26 cellular contexts compared by ENCODE assay signal in genomic region chr20:48627737-48628128, GRCh38.
"Had no signal": no experiment of that assay in that cellular context is flagged by ENCODE, and none has a peak within 500 bp of the region (broad histone marks: within the 10 kb centered on the region; RNA-seq: fewer than 3 reads in every experiment).

No MANE protein-coding gene starts in this region.

- H3K4me3 Mint-ChIP-seq: activated T-cell treated with anti-CD3 and anti-CD28 coated beads, Interleukin-2, amount 50 U/mL, for 4 hours; effector memory CD8-positive, alpha-beta T cell; immature natural killer cell; neural crest cell; stimulated activated naive CD8-positive, alpha-beta T cell treated with anti-CD3 and anti-CD28 coated beads, Interleukin-15, Interleukin-2, amounts not matched to agents 100 ng/mL and 50 ng/mL, for 24 hours; T-helper 2 cell treated with Interferon-gamma antibody and Interleukin-4, amounts not matched to agents 5 μg/mL and 100 μg/mL, for 36 hours had no signal

- H3K4me1 Mint-ChIP-seq: neural crest cell had no signal

- H3K4me2 ChIP-seq: hepatocyte had no signal

- H3K79me2 ChIP-seq: hepatocyte had no signal

- H3K9me3 Mint-ChIP-seq: activated naive CD8-positive, alpha-beta T cell treated with anti-CD3 and anti-CD28 coated beads for 36 hours; activated T-cell treated with anti-CD3 and anti-CD28 coated beads, Interleukin-2, amount 50 U/mL, for 4 hours; activated T-helper 2 cell treated with anti-CD3 and anti-CD28 coated beads, Interferon-gamma antibody, Interleukin-2, Interleukin-4, amounts not matched to agents 10 μg/mL and 5 μg/mL and 100 μg/mL, durations not matched to agents 14 hours and 24 hours and 36 hours; effector memory CD8-positive, alpha-beta T cell; immature natural killer cell; neural crest cell; stimulated activated naive CD8-positive, alpha-beta T cell treated with anti-CD3 and anti-CD28 coated beads, Interleukin-15, Interleukin-2, amounts not matched to agents 100 ng/mL and 50 ng/mL, for 24 hours; T-cell; T-helper 2 cell treated with Interferon-gamma antibody and Interleukin-4, amounts not matched to agents 5 μg/mL and 100 μg/mL, for 36 hours had no signal

- H3K27me3 ChIP-seq: colonic mucosa, dorsolateral prefrontal cortex, hepatocyte, right atrium auricular region, tibial artery had no signal

- H3K27me3 Mint-ChIP-seq: activated naive CD8-positive, alpha-beta T cell treated with anti-CD3 and anti-CD28 coated beads for 36 hours; effector memory CD8-positive, alpha-beta T cell; stimulated activated naive CD8-positive, alpha-beta T cell treated with anti-CD3 and anti-CD28 coated beads, Interleukin-15, Interleukin-2, amounts not matched to agents 100 ng/mL and 50 ng/mL, for 24 hours; T-cell had no signal

- DNase-seq: activated CD4-positive, alpha-beta T cell treated with anti-CD3 and anti-CD28 coated beads for 1 hour; activated CD8-positive, alpha-beta memory T cell treated with anti-CD3 and anti-CD28 coated beads for 24 hours; activated CD8-positive, alpha-beta memory T cell treated with anti-CD3 and anti-CD28 coated beads, Interleukin-2, amount 50 U/mL, for 4 hours; activated naive CD4-positive, alpha-beta T cell treated with Interleukin-2 at 50 U/mL for 16 hours; activated naive CD8-positive, alpha-beta T cell treated with anti-CD3 and anti-CD28 coated beads for 36 hours; activated T-cell treated with anti-CD3 and anti-CD28 coated beads, Interleukin-2, amount 50 U/mL, for 4 hours; central memory CD4-positive, alpha-beta T cell; colonic mucosa; dorsolateral prefrontal cortex; effector memory CD8-positive, alpha-beta T cell; foreskin melanocyte; immature natural killer cell; kidney glomerular epithelial cell; mesenchymal stem cell; stimulated activated CD4-positive, alpha-beta T cell treated with anti-CD3 and anti-CD28 coated beads, Interleukin-4, amount 100 ng/mL, for 24 hours; T-cell; tibial artery had no signal

- H3K4me1 ChIP-seq: colonic mucosa, psoas muscle, right atrium auricular region had no signal

- H3K36me3 ChIP-seq: colonic mucosa had no signal

- H3K27ac ChIP-seq: colonic mucosa, hepatocyte, psoas muscle, right atrium auricular region, tibial artery had no signal

- H3K9me3 ChIP-seq: colonic mucosa, mucosa of descending colon, psoas muscle, right atrium auricular region, tibial artery had no signal

- ATAC-seq: activated T-cell treated with anti-CD3 and anti-CD28 coated beads, Interleukin-2, amount 50 U/mL, for 4 hours; effector memory CD8-positive, alpha-beta T cell; esophagus mucosa; mucosa of descending colon had no signal

- H3K4me3 ChIP-seq: colonic mucosa, dorsolateral prefrontal cortex, hepatocyte, mucosa of descending colon, psoas muscle, right atrium auricular region, tibial artery had no signal

- H3K27ac Mint-ChIP-seq: activated T-helper 2 cell treated with anti-CD3 and anti-CD28 coated beads, Interferon-gamma antibody, Interleukin-2, Interleukin-4, amounts not matched to agents 10 μg/mL and 5 μg/mL and 100 μg/mL, durations not matched to agents 14 hours and 24 hours and 36 hours; T-cell; T-helper 2 cell treated with Interferon-gamma antibody and Interleukin-4, amounts not matched to agents 5 μg/mL and 100 μg/mL, for 36 hours had no signal
